ENCODE assay signal across 11 cellular contexts in genomic region chr5:43401827-43402226, GRCh38. TPM values are rescaled to one million over a fixed set of nuclear protein-coding genes. Genes with fewer than 3 reads are reported as not detected.
DNase-seq lines count a peak whose midpoint lies in the region; ATAC-seq, FAIRE-seq and TF ChIP-seq lines count a peak whose summit lies in the region.
"Had no signal": no experiment of that assay in that cellular context is flagged by ENCODE, and none has a peak within 500 bp of the region (broad histone marks: within the 10 kb centered on the region; RNA-seq: fewer than 3 reads in every experiment).

No MANE protein-coding gene starts in this region.

- H2BK15ac ChIP-seq in IMR-90 (ENCODE audit: low read depth, low read length): no peak overlapping the region

- H3K4me2 ChIP-seq in IMR-90 (ENCODE audit: low read depth, low read length): no peak overlapping the region

- no peak overlapping the region for H2AK9ac ChIP-seq in IMR-90 (replicated peaks; ENCODE audit: low read depth, low read length, poor library complexity)

- ATAC-seq in IMR-90 (ENCODE audit: low read depth): peak; percentile 56; the same call in 1 of the 2 replicates
- ATAC-seq in GM19395 (IDR thresholded peaks at IDR 0.05; ENCODE audit: unreplicated experiment): no peak
- ATAC-seq: activated CD8-positive, alpha-beta memory T cell treated with anti-CD3 and anti-CD28 coated beads, Interleukin-2, amount 10 ng/mL, durations not matched to agents 7 days and 5 days; psoas muscle had no signal

- no peak overlapping the region for H3K56ac ChIP-seq in IMR-90 (ENCODE audit: extremely low read depth, insufficient read depth, low read length)

- H4K5ac ChIP-seq in IMR-90 (ENCODE audit: low read depth, low read length): no peak overlapping the region

- BruUV-seq in IMR-90 (replicated peaks; lab: Mats Ljungman, UMichigan): no TSS peak

- H3K18ac ChIP-seq in IMR-90 (ENCODE audit: low read depth, low read length): no peak overlapping the region

- POLR2A ChIA-PET in IMR-90 (lab: Charles Lee; ENCODE audit: unreplicated experiment): no interaction called here

- H3K9me1 ChIP-seq in IMR-90 (ENCODE audit: insufficient read depth, low read length): no peaks in the 10 kb centered on the region

- dilution Hi-C loops in IMR-90 (cut with HindIII; ENCODE audit: low sequenced_read_pairs, unreplicated experiment): no loop called here

- no peak overlapping the region for H3K23ac ChIP-seq in IMR-90 (ENCODE audit: low read depth, low read length)

- no CpG with 5 or more reads among the region's 1 CpG for WGBS in IMR-90 (ENCODE audit: extremely low coverage in 2 of 2, insufficient read length in 1 of 2), 2 experiments

- H3K9me3 ChIP-seq in IMR-90 (ENCODE audit: control insufficient read depth, insufficient read depth, low read length) (no peaks in the 10 kb centered on the region), kidney (ENCODE audit: control insufficient read depth in 1 of 2, low read length in 2 of 2) (no peaks in the 10 kb centered on the region)
- H3K9me3 ChIP-seq: psoas muscle had no signal

- no peaks in the 10 kb centered on the region for H4K20me1 ChIP-seq in IMR-90 (ENCODE audit: insufficient read depth, low read length)

- H3K4me3 ChIP-seq in IMR-90 (ENCODE audit: insufficient read depth, low read depth, low read length) (no peak overlapping the region), kidney (ENCODE audit: low read length in 2 of 2) (no peak overlapping the region)
- H3K4me3 ChIP-seq: psoas muscle had no signal

- FAIRE-seq in kidney (lab: Jason Lieb, UNC): no peak

- peak; percentile 6 for DNase-seq in EH (ENCODE audit: low read depth)
- peak; percentile 13 for DNase-seq in IMR-90
- peak; percentile 12 for DNase-seq in UCSD-AML1 (lab: John Stamatoyannopoulos, UW; ENCODE audit: unreplicated experiment)
- DNase-seq in islet precursor cell: peak; percentile 54
- no peak for DNase-seq in retina
- DNase-seq in putamen (ENCODE audit: low spot score): no peak
- no peak for DNase-seq in kidney
- DNase-seq: activated CD8-positive, alpha-beta memory T cell treated with anti-CD3 and anti-CD28 coated beads, Interleukin-2, amount 10 ng/mL, durations not matched to agents 7 days and 5 days; cerebellar nuclear complex; psoas muscle had no signal

- no peak for TF ChIP-seq POLR2A in IMR-90 (IDR thresholded peaks at IDR 0.05; ENCODE audit: low read depth, low read length)

- H2BK120ac ChIP-seq in IMR-90 (ENCODE audit: low read depth, low read length): no peak overlapping the region

- intact Hi-C loops in IMR-90 (cut with micrococcal nuclease): loop anchor here (5.0 kb wide), 1 partner anchor 1370 kb away; no protein-coding TSS in a partner anchor
- intact Hi-C loops in kidney (cut with DNase I): no loop called here

- H3K4me1 ChIP-seq in IMR-90 (ENCODE audit: control insufficient read depth, insufficient read depth, low read length) (no peaks in the 10 kb centered on the region), kidney (ENCODE audit: control insufficient read depth in 1 of 2, insufficient read depth in 1 of 2, low read depth in 1 of 2, low read length in 2 of 2) (peaks cover 0 to 2% of the 10 kb centered on the region in 2 donors)
- H3K4me1 ChIP-seq: psoas muscle had no signal

- no peak overlapping the region for H2BK20ac ChIP-seq in IMR-90 (ENCODE audit: low read depth, low read length)

- in situ Hi-C loops in IMR-90 (cut with MboI; ENCODE audit: low sequenced_read_pairs): no loop called here

- H2AK5ac ChIP-seq in IMR-90 (ENCODE audit: low read depth, low read length): no peak overlapping the region

- H2BK5ac ChIP-seq in IMR-90 (ENCODE audit: low read depth, low read length, poor library complexity, severe bottlenecking): no peak overlapping the region

- H3K14ac ChIP-seq in IMR-90 (replicated peaks; ENCODE audit: low read depth, low read length): no peak overlapping the region

- TF ChIP-seq CTCF in IMR-90 (conservative IDR thresholded peaks at IDR 0.05; ENCODE audit: low read depth, low read length): 0 out of 2 replicates have a peak, but pooled peaks have one; percentile 17
- no peak for TF ChIP-seq CTCF in kidney (IDR thresholded peaks at IDR 0.05; ENCODE audit: borderline replicate concordance, extremely low read depth, insufficient read depth)

- no peak overlapping the region for H3K4ac ChIP-seq in IMR-90 (ENCODE audit: low read depth, low read length)

- no peaks in the 10 kb centered on the region for H3K79me1 ChIP-seq in IMR-90 (ENCODE audit: low read depth in 1 of 2, low read length in 2 of 2)

- no peak overlapping the region for H2AFZ ChIP-seq in IMR-90 (replicated peaks; ENCODE audit: low read length, poor library complexity)

- H3K9ac ChIP-seq in IMR-90 (ENCODE audit: low read depth, low read length) (no peak overlapping the region), kidney (ENCODE audit: low read length in 2 of 2) (no peak overlapping the region)

- H3K27me3 ChIP-seq in IMR-90 (ENCODE audit: control insufficient read depth, insufficient read depth, low read length): peaks cover 8% of the 10 kb centered on the region

- no peak for TF ChIP-seq RAD21 in IMR-90 (IDR thresholded peaks at IDR 0.05; ENCODE audit: low read length)

- H3K36me3 ChIP-seq in IMR-90 (ENCODE audit: control insufficient read depth, insufficient read depth, low read length) (no peaks in the 10 kb centered on the region), kidney (ENCODE audit: control insufficient read depth in 1 of 2, insufficient read depth in 2 of 2, low read length in 2 of 2) (no peaks in the 10 kb centered on the region)

- no peak overlapping the region for H4K8ac ChIP-seq in IMR-90 (ENCODE audit: low read depth in 2 of 2, low read length in 2 of 2)

- H3K27ac ChIP-seq in IMR-90 (ENCODE audit: insufficient read depth, low read length): no peak overlapping the region
- no peak overlapping the region for H3K27ac ChIP-seq in kidney (ENCODE audit: low read depth in 2 of 2, low read length in 2 of 2)
- H3K27ac ChIP-seq: psoas muscle had no signal

- CTCF ChIA-PET in IMR-90 (lab: Yijun Ruan, JAX): interaction anchor here (0.9 kb wide), 2 partner anchors 10 to 12 kb away, joined by 3 to 6 read pairs; partner anchors contain the start of gene CCL28

- H4K91ac ChIP-seq in IMR-90 (ENCODE audit: insufficient read depth, low read depth, low read length): no peak overlapping the region

TF ChIP-seq in IMR-90, 13 proteins besides CTCF, POLR2A, EP300 and RAD21:
- no peak for TF ChIP-seq RCOR1 (IDR thresholded peaks at IDR 0.05; ENCODE audit: insufficient replicate concordance, low read length)
TF ChIP-seq in IMR-90: peak in this region for 0.

RNA-seq across cellular contexts. Expression of gene CCL28, which starts 10.4 kb away (rescaled TPM):
- total RNA-seq in IMR-90 (2012; rRNA removed) (under 0.01 TPM in 2 replicates), kidney (22.8 TPM)
- polyA plus RNA-seq in IMR-90 (2012; rRNA removed) (0.02 TPM in 1 of 2 replicates, not detected in the other), kidney (ENCODE audit: insufficient read depth, low read depth, low replicate concordance) (2.3 TPM)
- 0.02 TPM in 2 replicates for polyA plus RNA-seq in IMR-90 (2012; cell fraction: cytosol; rRNA removed)
- 0.10 TPM in 1 of 2 replicates, not detected in the other for polyA plus RNA-seq in IMR-90 (2012; cell fraction: nucleus; rRNA removed; ENCODE audit: low replicate concordance)

Comparison
In these comparisons a context has a peak if more than half of its experiments do, and no peak if none do; other contexts are left out.
1. DNase-seq: peak in EH (single experiment), IMR-90 (single experiment), UCSD-AML1 (single experiment) and islet precursor cell (single experiment); none in retina (single experiment), putamen (single experiment) and kidney (single experiment).
2. RNA of gene CCL28, which starts 10.4 kb away (total RNA-seq): 22.8 TPM in kidney (single experiment); under 0.01 TPM in IMR-90; every median in the first group is over 10 times any median in the second.